8 cellular contexts compared by ENCODE assay signal in the genomic region with DNA sequence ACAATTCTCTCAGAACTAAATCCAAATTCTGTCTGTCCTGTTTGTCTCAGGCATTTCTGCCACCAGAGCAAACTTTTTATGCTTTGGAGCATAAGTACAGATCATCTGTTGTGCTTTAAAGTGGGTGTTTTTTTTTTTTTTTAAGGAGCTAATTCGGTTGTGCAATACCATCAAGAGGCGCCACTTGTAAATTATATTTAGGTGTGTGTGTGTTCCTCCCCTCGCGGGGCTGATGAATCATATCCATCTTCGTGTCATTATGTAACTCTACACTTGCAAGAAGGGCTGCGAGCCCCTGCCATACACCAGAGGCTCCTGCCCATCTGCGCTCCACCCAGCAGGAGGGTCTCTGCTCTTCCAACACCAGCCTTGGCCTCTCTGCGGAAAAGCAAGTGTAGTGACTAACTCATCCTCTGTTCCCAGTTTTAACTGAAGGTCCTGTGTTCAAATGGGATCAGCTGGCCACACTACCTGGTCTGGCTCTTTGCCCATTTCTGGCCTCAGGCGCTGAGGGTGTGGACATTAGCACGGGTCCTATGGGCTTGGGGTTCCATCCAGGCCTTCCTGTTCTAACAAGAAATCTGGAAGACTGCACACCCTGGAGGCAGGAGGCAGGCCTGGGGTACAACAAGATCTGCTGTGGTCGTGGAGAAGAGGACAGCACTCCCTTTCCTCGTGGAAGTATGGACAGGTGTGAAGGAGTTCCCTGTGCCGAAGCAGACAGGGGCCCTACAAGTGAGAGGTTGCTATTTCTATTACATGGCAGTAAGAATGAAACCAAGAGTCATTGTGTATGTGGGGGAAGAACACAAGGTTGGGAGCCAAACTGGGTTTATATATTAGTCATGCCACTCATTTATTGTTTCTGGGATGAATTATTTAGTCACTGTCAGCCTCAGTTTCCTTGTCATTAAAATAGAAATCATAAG.
DNase-seq lines count a peak whose midpoint lies in the region; ATAC-seq and TF ChIP-seq lines count a peak whose summit lies in the region.

No MANE protein-coding gene starts in this region.

- H3K27me3 ChIP-seq in hepatocyte = no peaks in the 10 kb centered on the region

- no peak overlapping the region for H2AFZ ChIP-seq in hepatocyte

- H3K4me3 ChIP-seq in hepatocyte = no peak overlapping the region

- peak; percentile 78 for ATAC-seq in GM19324 (IDR thresholded peaks at IDR 0.05; ENCODE audit: low FRiP score, unreplicated experiment)
- ATAC-seq in HG03103 (IDR thresholded peaks at IDR 0.05; ENCODE audit: low read depth, unreplicated experiment) = peak; percentile 85

- H3K4me2 ChIP-seq in hepatocyte = peak overlapping the region; percentile 58

- DNase-seq in EH (ENCODE audit: low read depth) = peak; percentile 62
- DNase-seq in SIG-M5 (lab: John Stamatoyannopoulos, UW) = peak; percentile 75
- DNase-seq in hepatocyte (ENCODE audit: low spot score) = peak; percentile 64
- DNase-seq in NCI-H1092 treated with DMSO at 0.1 percent for 48 hours (lab: John Stamatoyannopoulos, UW) = no peak
- no peak for DNase-seq in germinal center (ENCODE audit: low spot score)
- DNase-seq in KG1 (lab: John Stamatoyannopoulos, UW) = no peak

- WGBS in hepatocyte (ENCODE audit: low lambda C conversion rate, missing lambda C conversion rate) = 56% methylated on average over 13 of the region's 13 CpGs

- H4K20me1 ChIP-seq in hepatocyte (ENCODE audit: insufficient read depth, poor library complexity, severe bottlenecking) = no peaks in the 10 kb centered on the region

- H3K79me2 ChIP-seq in hepatocyte = no peaks in the 10 kb centered on the region

- H3K36me3 ChIP-seq in hepatocyte (replicated peaks; ENCODE audit: insufficient read depth, low read depth) = no peaks in the 10 kb centered on the region

- H3K9me2 ChIP-seq in hepatocyte (replicated peaks; ENCODE audit: insufficient read depth) = no peaks in the 10 kb centered on the region

- H3K27ac ChIP-seq in hepatocyte = peak overlapping the region; percentile 87

- peaks cover 41% of the 10 kb centered on the region for H3K4me1 ChIP-seq in hepatocyte (ENCODE audit: insufficient read depth)

- TF ChIP-seq CTCF in hepatocyte (IDR thresholded peaks at IDR 0.05; ENCODE audit: poor library complexity) = peak; percentile 2

- H3K9me3 ChIP-seq in hepatocyte (ENCODE audit: low read depth) = no peaks in the 10 kb centered on the region

Comparison
In these comparisons a context has a peak if more than half of its experiments do, and no peak if none do; other contexts are left out.
1. DNase-seq: peak in EH (single experiment), SIG-M5 (single experiment) and hepatocyte (single experiment); none in NCI-H1092 treated with DMSO at 0.1 percent for 48 hours (single experiment), germinal center (single experiment) and KG1 (single experiment).